Comparison of ENCODE assay signal across 11 cellular contexts in genomic region chr16:17590711-17591654, GRCh38.
DNase-seq lines count a peak whose midpoint lies in the region; ATAC-seq, FAIRE-seq and TF ChIP-seq lines count a peak whose summit lies in the region.
"Had no signal": no experiment of that assay in that cellular context is flagged by ENCODE, and none has a peak within 500 bp of the region (broad histone marks: within the 10 kb centered on the region; RNA-seq: fewer than 3 reads in every experiment).

No MANE protein-coding gene starts in this region.

- H3K4me3 ChIP-seq in DND-41 (ENCODE audit: low read depth in 1 of 2, low read length in 2 of 2) (peak overlapping the region in 1 of 2 experiments; percentile 52; a peak in 2 of 4 replicates), small intestine (ENCODE audit: low read depth in 1 of 2, low read length in 2 of 2) (no peak overlapping the region), upper lobe of right lung (no peak overlapping the region), tibial nerve (no peak overlapping the region)

- H3K9me3 Mint-ChIP-seq in activated T-helper 2 cell treated with anti-CD3 and anti-CD28 coated beads, Interferon-gamma antibody, Interleukin-2, Interleukin-4, amounts not matched to agents 10 μg/mL and 5 μg/mL and 100 μg/mL, durations not matched to agents 14 hours and 24 hours and 36 hours = peaks cover 13% of the 10 kb centered on the region

- peak overlapping the region; percentile 97 for H3K27ac Mint-ChIP-seq in activated T-helper 2 cell treated with anti-CD3 and anti-CD28 coated beads, Interferon-gamma antibody, Interleukin-2, Interleukin-4, amounts not matched to agents 10 μg/mL and 5 μg/mL and 100 μg/mL, durations not matched to agents 14 hours and 24 hours and 36 hours

- peak in 1 of 2 donors; percentile 23 for TF ChIP-seq EP300 in tibial nerve (IDR thresholded peaks at IDR 0.05)

- peak overlapping the region; percentile 91 for H3K27ac ChIP-seq in DND-41 (ENCODE audit: low read length)
- H3K27ac ChIP-seq in small intestine (ENCODE audit: low read depth in 1 of 2, low read length in 1 of 2) = no peak overlapping the region
- H3K27ac ChIP-seq in upper lobe of right lung = no peak overlapping the region
- peak overlapping the region in 2 of 4 donors; percentile 62 to 68 for H3K27ac ChIP-seq in tibial nerve

- H2AFZ ChIP-seq in DND-41 (ENCODE audit: low read depth, low read length) = peak overlapping the region; percentile 67

- peaks cover 9% of the 10 kb centered on the region for H3K36me3 Mint-ChIP-seq in activated T-helper 2 cell treated with anti-CD3 and anti-CD28 coated beads, Interferon-gamma antibody, Interleukin-2, Interleukin-4, amounts not matched to agents 10 μg/mL and 5 μg/mL and 100 μg/mL, durations not matched to agents 14 hours and 24 hours and 36 hours (ENCODE audit: low read depth)

- H3K27me3 Mint-ChIP-seq in activated T-helper 2 cell treated with anti-CD3 and anti-CD28 coated beads, Interferon-gamma antibody, Interleukin-2, Interleukin-4, amounts not matched to agents 10 μg/mL and 5 μg/mL and 100 μg/mL, durations not matched to agents 14 hours and 24 hours and 36 hours (ENCODE audit: low read depth) = no peaks in the 10 kb centered on the region

- H3K9ac ChIP-seq in DND-41 (ENCODE audit: low read depth, low read length) = peak overlapping the region; percentile 58

- ATAC-seq in DND-41 (ENCODE audit: insufficient read depth, low read depth) (peak; percentile 60), upper lobe of right lung (no peak), HG03108 (IDR thresholded peaks at IDR 0.05; ENCODE audit: unreplicated experiment) (no peak)

- H4K20me1 ChIP-seq in DND-41 (ENCODE audit: insufficient read depth, low read length) = no peaks in the 10 kb centered on the region

- H3K27me3 ChIP-seq in DND-41 (ENCODE audit: insufficient read depth, low read length, poor library complexity) (no peaks in the 10 kb centered on the region), small intestine (ENCODE audit: control insufficient read depth in 2 of 2, insufficient read depth in 2 of 2, low read length in 2 of 2) (no peaks in the 10 kb centered on the region), upper lobe of right lung (no peaks in the 10 kb centered on the region), tibial nerve (no peaks in the 10 kb centered on the region)

- peaks cover 27% of the 10 kb centered on the region for H3K4me1 Mint-ChIP-seq in activated T-helper 2 cell treated with anti-CD3 and anti-CD28 coated beads, Interferon-gamma antibody, Interleukin-2, Interleukin-4, amounts not matched to agents 10 μg/mL and 5 μg/mL and 100 μg/mL, durations not matched to agents 14 hours and 24 hours and 36 hours (ENCODE audit: low read depth)

- H3K9me3 ChIP-seq in DND-41 (ENCODE audit: insufficient read depth, low read length, severe bottlenecking) = no peaks in the 10 kb centered on the region
- no peaks in the 10 kb centered on the region for H3K9me3 ChIP-seq in small intestine (ENCODE audit: control insufficient read depth, low read depth)
- no peaks in the 10 kb centered on the region for H3K9me3 ChIP-seq in upper lobe of right lung
- H3K9me3 ChIP-seq in tibial nerve = no peaks in the 10 kb centered on the region

- H3K4me1 ChIP-seq in DND-41 (ENCODE audit: insufficient read depth, low read length) (peaks cover 39% of the 10 kb centered on the region), small intestine (ENCODE audit: control insufficient read depth in 2 of 2, insufficient read depth in 1 of 2, low read depth in 1 of 2, low read length in 1 of 2) (no peaks in the 10 kb centered on the region), upper lobe of right lung (no peaks in the 10 kb centered on the region), tibial nerve (peaks cover 0 to 19% (median 2%) of the 10 kb centered on the region in 4 donors)

- DNase-seq in DND-41 = peak; percentile 71
- peak; percentile 25 for DNase-seq in T-helper 22 cell (ENCODE audit: low read depth)
- peak; percentile 68 for DNase-seq in activated T-helper 2 cell treated with anti-CD3 and anti-CD28 coated beads, Interferon-gamma antibody, Interleukin-2, Interleukin-4, amounts not matched to agents 10 μg/mL and 5 μg/mL and 100 μg/mL, durations not matched to agents 14 hours and 24 hours and 36 hours (ENCODE audit: low spot score)
- peak; percentile 3 for DNase-seq in small intestine
- DNase-seq in upper lobe of right lung = no peak
- DNase-seq in tibial nerve (ENCODE audit: low spot score in 2 of 2) = no peak
- no peak for DNase-seq in head of caudate nucleus
- DNase-seq: C1 segment of cervical spinal cord, NCI-H2081 had no signal

- 67 to 73% (median 70%) methylated on average over 9 of the region's 9 CpGs for WGBS in small intestine, 3 donors
- WGBS in tibial nerve, 2 donors = 51 to 55% methylated on average over 9 of the region's 9 CpGs

- no peak for FAIRE-seq in small intestine (lab: Jason Lieb, UNC)
- FAIRE-seq: H54 had no signal

- peak overlapping the region; percentile 66 for H3K4me2 ChIP-seq in DND-41 (ENCODE audit: insufficient read depth, low read length)

- H3K4me3 Mint-ChIP-seq in activated T-helper 2 cell treated with anti-CD3 and anti-CD28 coated beads, Interferon-gamma antibody, Interleukin-2, Interleukin-4, amounts not matched to agents 10 μg/mL and 5 μg/mL and 100 μg/mL, durations not matched to agents 14 hours and 24 hours and 36 hours (ENCODE audit: low read depth) = peak overlapping the region; percentile 34

- H3K36me3 ChIP-seq in DND-41 (ENCODE audit: insufficient read depth, low read length) (no peaks in the 10 kb centered on the region), small intestine (ENCODE audit: control insufficient read depth in 2 of 2, insufficient read depth in 2 of 2, low read length in 2 of 2) (no peaks in the 10 kb centered on the region), upper lobe of right lung (no peaks in the 10 kb centered on the region), tibial nerve (no peaks in the 10 kb centered on the region)

- no peak for TF ChIP-seq POLR2A in tibial nerve (IDR thresholded peaks at IDR 0.05)

- TF ChIP-seq CTCF in DND-41 (IDR thresholded peaks at IDR 0.05; ENCODE audit: borderline replicate concordance, extremely low read depth, low read length, poor library complexity, severe bottlenecking) (no peak), upper lobe of right lung (IDR thresholded peaks at IDR 0.05) (no peak), tibial nerve (IDR thresholded peaks at IDR 0.05) (no peak)

- H3K79me2 ChIP-seq in DND-41 (ENCODE audit: insufficient read depth, low read length) = no peaks in the 10 kb centered on the region

- intact Hi-C loops in activated T-helper 2 cell treated with anti-CD3 and anti-CD28 coated beads, Interferon-gamma antibody, Interleukin-2, Interleukin-4, amounts not matched to agents 10 μg/mL and 5 μg/mL and 100 μg/mL, durations not matched to agents 14 hours and 24 hours and 36 hours (cut with micrococcal nuclease) = loop anchor here (1.0 to 5.0 kb wide), 2 partner anchors 12 to 119 kb away; partner anchors contain the start of gene XYLT1
- intact Hi-C loops in upper lobe of right lung (cut with DNase I) = no loop called here
- intact Hi-C loops in head of caudate nucleus (cut with DNase I) = no loop called here

Comparison
In these comparisons a context has a peak if more than half of its experiments do, and no peak if none do; other contexts are left out.
1. DNase-seq: peak in DND-41 (single experiment), T-helper 22 cell (single experiment), activated T-helper 2 cell treated with anti-CD3 and anti-CD28 coated beads, Interferon-gamma antibody, Interleukin-2, Interleukin-4, amounts not matched to agents 10 μg/mL and 5 μg/mL and 100 μg/mL, durations not matched to agents 14 hours and 24 hours and 36 hours (single experiment) and small intestine (single experiment); none in upper lobe of right lung (single experiment), tibial nerve (0 of 2) and head of caudate nucleus (0 of 42).